24 cellular contexts compared by ENCODE assay signal in genomic region chr5:56305001-56305400, GRCh38.
"Had no signal": no experiment of that assay in that cellular context is flagged by ENCODE, and none has a peak within 500 bp of the region (broad histone marks: within the 10 kb centered on the region; RNA-seq: fewer than 3 reads in every experiment).

No MANE protein-coding gene starts in this region.

- H3K4me3 ChIP-seq: cardiac muscle cell, Peyer's patch, SJCRH30 had no signal

- H3K4me1 Mint-ChIP-seq: activated CD8-positive, alpha-beta memory T cell treated with anti-CD3 and anti-CD28 coated beads, Interleukin-2, amount 10 ng/mL, durations not matched to agents 7 days and 5 days; WTC11 had no signal

- H3K4me1 ChIP-seq: Peyer's patch, SJCRH30 had no signal

- H3K27me3 Mint-ChIP-seq: activated naive CD8-positive, alpha-beta T cell; activated T-cell treated with anti-CD3 and anti-CD28 coated beads, Interleukin-2, amount 50 U/mL, for 24 hours had no signal

- H3K27me3 ChIP-seq: brain microvascular endothelial cell, cardiac muscle cell, Peyer's patch, SJCRH30 had no signal

- H3K36me3 ChIP-seq: brain microvascular endothelial cell, cardiac muscle cell, Peyer's patch, SJCRH30 had no signal

- H3K27ac ChIP-seq: brain microvascular endothelial cell, cardiac muscle cell, Peyer's patch, RWPE1, SJCRH30 had no signal

- H3K27ac Mint-ChIP-seq: activated CD8-positive, alpha-beta memory T cell treated with anti-CD3 and anti-CD28 coated beads, Interleukin-2, amount 10 ng/mL, durations not matched to agents 7 days and 5 days; activated naive CD8-positive, alpha-beta T cell; activated T-cell treated with anti-CD3 and anti-CD28 coated beads, Interleukin-2, amount 50 U/mL, for 24 hours; activated T-helper 1 cell treated with anti-CD3 and anti-CD28 coated beads, Interleukin-12 subunit alpha, Interleukin-12 subunit beta, Interleukin-2, Interleukin-4 antibody, amounts not matched to agents 30 ng/mL and 10 ng/mL and 1 ng/mL, durations not matched to agents 14 hours and 24 hours and 36 hours; T-helper 1 cell treated with Interleukin-12 subunit alpha and Interleukin-12 subunit beta and Interleukin-4 antibody, amounts not matched to agents 30 μg/mL and 1 μg/mL, for 36 hours; WTC11 had no signal

- DNase-seq: activated CD4-positive, alpha-beta T cell treated with anti-CD3 and anti-CD28 coated beads for 48 hours; activated CD4-positive, alpha-beta T cell treated with anti-CD3 and anti-CD28 coated beads, Interleukin-2, amount 50 U/mL, for 4 hours; activated CD4-positive, CD25-positive, alpha-beta regulatory T cell treated with anti-CD3 and anti-CD28 coated beads, Interleukin-2, amount 50 U/mL, for 72 hours; activated CD8-positive, alpha-beta memory T cell treated with anti-CD3 and anti-CD28 coated beads, Interleukin-2, amount 10 ng/mL, durations not matched to agents 7 days and 5 days; activated effector memory CD4-positive, alpha-beta T cell treated with anti-CD3 and anti-CD28 coated beads, Interleukin-2, amount 50 U/mL, for 16 hours; activated naive CD4-positive, alpha-beta T cell treated with Interleukin-2 at 50 U/mL for 16 hours; activated T-cell treated with anti-CD3 and anti-CD28 coated beads, Interleukin-2, amount 50 U/mL, for 24 hours; brain microvascular endothelial cell; Kasumi-1; NCI-H1105 treated with DMSO at 0.1 percent for 48 hours; NCI-H1436 treated with DMSO at 0.1 percent for 48 hours; NCI-H187; NCI-H2081; NCI-H446; NCI-H524; Peyer's patch; Right ventricle myocardium superior; SJCRH30 had no signal

- H3K9me3 ChIP-seq: SJCRH30 had no signal

- H3K4me3 Mint-ChIP-seq: activated CD8-positive, alpha-beta memory T cell treated with anti-CD3 and anti-CD28 coated beads, Interleukin-2, amount 10 ng/mL, durations not matched to agents 7 days and 5 days; activated naive CD8-positive, alpha-beta T cell; activated T-cell treated with anti-CD3 and anti-CD28 coated beads, Interleukin-2, amount 50 U/mL, for 24 hours; activated T-helper 1 cell treated with anti-CD3 and anti-CD28 coated beads, Interleukin-12 subunit alpha, Interleukin-12 subunit beta, Interleukin-2, Interleukin-4 antibody, amounts not matched to agents 30 ng/mL and 10 ng/mL and 1 ng/mL, durations not matched to agents 14 hours and 24 hours and 36 hours; T-helper 1 cell treated with Interleukin-12 subunit alpha and Interleukin-12 subunit beta and Interleukin-4 antibody, amounts not matched to agents 30 μg/mL and 1 μg/mL, for 36 hours; WTC11 had no signal

- ATAC-seq: activated CD8-positive, alpha-beta memory T cell treated with anti-CD3 and anti-CD28 coated beads, Interleukin-2, amount 10 ng/mL, durations not matched to agents 7 days and 5 days; WTC11 had no signal
